Comparison of ENCODE assay signal across 7 cellular contexts in genomic region chr2:105061560-105061959, GRCh38.
"Had no signal": no experiment of that assay in that cellular context is flagged by ENCODE, and none has a peak within 500 bp of the region (broad histone marks: within the 10 kb centered on the region; RNA-seq: fewer than 3 reads in every experiment).

No MANE protein-coding gene starts in this region.

- H3K4me3 Mint-ChIP-seq: IgD-negative memory B cell had no signal

- DNase-seq: IMR-90, KBM-7, KG1 had no signal

- H3K9me3 Mint-ChIP-seq: IgD-negative memory B cell had no signal

- ATAC-seq: HepG2 had no signal

- H3K27ac ChIP-seq: HL-60 had no signal

- FAIRE-seq: HepG2, HTR-8/SVneo had no signal

- H3K27me3 Mint-ChIP-seq: IgD-negative memory B cell had no signal

- H3K27ac Mint-ChIP-seq: IgD-negative memory B cell had no signal
